Comparison of ENCODE assay signal across 12 cellular contexts in the genomic region with DNA sequence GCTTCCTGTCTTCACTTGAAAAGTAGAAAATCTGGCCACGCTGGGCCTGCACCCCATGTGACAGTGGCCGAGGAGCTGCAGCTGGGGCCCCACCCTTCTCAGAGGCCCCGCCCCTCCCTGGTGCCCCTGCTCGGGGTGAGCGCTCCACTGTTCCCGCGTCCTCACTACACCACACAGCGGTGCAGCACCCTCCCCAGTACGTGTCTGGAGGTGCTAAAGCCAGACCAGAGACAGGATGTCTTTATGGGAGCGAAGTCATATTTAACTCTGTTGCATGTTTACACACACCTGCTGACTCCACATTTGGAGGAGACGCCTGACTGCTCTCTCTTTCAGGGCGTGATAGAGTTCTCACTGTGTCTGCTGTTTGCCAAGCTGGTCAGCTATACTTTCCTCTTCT. TPM values are rescaled to one million over a fixed set of nuclear protein-coding genes. Genes with fewer than 3 reads are reported as not detected.
DNase-seq lines count a peak whose midpoint lies in the region; ATAC-seq and TF ChIP-seq lines count a peak whose summit lies in the region.
"Had no signal": no experiment of that assay in that cellular context is flagged by ENCODE, and none has a peak within 500 bp of the region (broad histone marks: within the 10 kb centered on the region; RNA-seq: fewer than 3 reads in every experiment).

No MANE protein-coding gene starts in this region.

- no peaks in the 10 kb centered on the region for H3K9me3 Mint-ChIP-seq in naive B cell

- no peaks in the 10 kb centered on the region for H3K27me3 ChIP-seq in H7 (ENCODE audit: control insufficient read depth, insufficient read depth, low read length)
- H3K27me3 ChIP-seq: upper lobe of left lung had no signal

- H3K36me3 ChIP-seq in H7 (replicated peaks; ENCODE audit: control insufficient read depth, insufficient read depth, low read length), result peaks cover 2% of the 10 kb centered on the region

- no peaks in the 10 kb centered on the region for H3K27me3 Mint-ChIP-seq in naive B cell

- peak overlapping the region in 5 of 6 donors; percentile 24 to 89 (median 82) for H3K27ac Mint-ChIP-seq in naive B cell

- H3K4me3 ChIP-seq in GM12875 (ENCODE audit: low read depth, low read length) (no peak overlapping the region), H7 (ENCODE audit: insufficient read depth, low read depth, low read length) (no peak overlapping the region)
- H3K4me3 ChIP-seq: upper lobe of left lung had no signal

- ATAC-seq in naive B cell (ENCODE audit: low read depth in 2 of 2), result peak; percentile 84 to 85

- H3K4me1 Mint-ChIP-seq in naive B cell, result peaks cover 6 to 26% (median 24%) of the 10 kb centered on the region in 3 donors

- DNase-seq in H7 (peak; percentile 61), NCI-H510A treated with DMSO at 0.1 percent for 48 hours (lab: John Stamatoyannopoulos, UW) (peak; percentile 89), naive B cell (peak; percentile 16), cerebellar nuclear complex (lab: John Stamatoyannopoulos, UW) (no peak), Kasumi-1 (lab: John Stamatoyannopoulos, UW) (no peak), HuH-7.5 (ENCODE audit: low spot score) (no peak), HCEC 1CT (no peak)
- DNase-seq: cortex of kidney; GF-D8; stimulated activated CD4-positive, alpha-beta T cell treated with anti-CD3 and anti-CD28 coated beads, Interleukin-12 subunit alpha, Interleukin-12 subunit beta, amount 100 ng/mL, for 4 hours had no signal

- H3K36me3 Mint-ChIP-seq in naive B cell, result peaks cover 26 to 43% of the 10 kb centered on the region in 2 donors

- 0 out of 2 replicates have a peak, but pooled peaks have one; percentile 2 for TF ChIP-seq CTCF in GM12875 (IDR thresholded peaks at IDR 0.05; ENCODE audit: borderline replicate concordance, insufficient read depth, low read depth, low read length)

- peak overlapping the region in 1 of 8 donors; percentile 30 for H3K4me3 Mint-ChIP-seq in naive B cell

RNA-seq across cellular contexts. Expression of gene SLC37A1, which starts 48.1 kb away (rescaled TPM):
- 5.7 and 8.2 TPM in 2 replicates for total RNA-seq in H7 (2014; rRNA removed; shearing (Covaris generic))
- 10 to 100 TPM in 4 of 6 donors, 1 to 10 TPM in 2; 4.9 to 15.7 (median 11.2) TPM for polyA plus RNA-seq in naive B cell (ENCODE audit: low read depth in 6 of 6)

Comparison
In these comparisons a context has a peak if more than half of its experiments do, and no peak if none do; other contexts are left out.
1. DNase-seq: peak in H7 (single experiment), NCI-H510A treated with DMSO at 0.1 percent for 48 hours (single experiment) and naive B cell (single experiment); none in cerebellar nuclear complex (0 of 2), Kasumi-1 (0 of 2), HuH-7.5 (single experiment) and HCEC 1CT (single experiment).